Comparison of ENCODE assay signal across 8 cellular contexts in genomic region chr5:112860929-112861637, GRCh38. TPM values are rescaled to one million over a fixed set of nuclear protein-coding genes. Genes with fewer than 3 reads are reported as not detected.
DNase-seq lines count a peak whose midpoint lies in the region; ATAC-seq and TF ChIP-seq lines count a peak whose summit lies in the region.

Gene SRP19 (plus strand): TSS chr5:112861287. CDS start chr5:112861377, 90 bp downstream.

- H3K27me3 Mint-ChIP-seq in activated T-cell treated with anti-CD3 and anti-CD28 coated beads, Interleukin-2, amount 50 U/mL, for 24 hours = peaks cover 10% of the 10 kb centered on the region

- H3K27me3 ChIP-seq in esophagus (ENCODE audit: control insufficient read depth in 1 of 2, insufficient read depth in 2 of 2, low read length in 2 of 2) (no peaks in the 10 kb centered on the region), mucosa of stomach (ENCODE audit: control insufficient read depth, insufficient read depth, low read length) (no peaks in the 10 kb centered on the region)

- peak; percentile 99 for DNase-seq in DMS53 (lab: John Stamatoyannopoulos, UW)
- peak; percentile 94 for DNase-seq in KBM-7
- peak; percentile 92 for DNase-seq in activated T-cell treated with anti-CD3 and anti-CD28 coated beads, Interleukin-2, amount 50 U/mL, for 24 hours
- DNase-seq in stimulated activated CD8-positive, alpha-beta memory T cell treated with anti-CD3 and anti-CD28 coated beads, Interleukin-7, amount 100 ng/mL, for 1 hour (ENCODE audit: low read depth in 2 of 2) = peak; percentile 79 to 80

- H3K4me1 ChIP-seq in esophagus (ENCODE audit: control insufficient read depth in 2 of 2, insufficient read depth in 2 of 2, low read length in 1 of 2) = peaks cover 0 to 2% of the 10 kb centered on the region in 2 donors
- H3K4me1 ChIP-seq in mucosa of stomach (ENCODE audit: control insufficient read depth, insufficient read depth, low read length) = peaks cover 16% of the 10 kb centered on the region

- no peaks in the 10 kb centered on the region for H3K9me3 Mint-ChIP-seq in activated T-cell treated with anti-CD3 and anti-CD28 coated beads, Interleukin-2, amount 50 U/mL, for 24 hours

- H3K9me3 ChIP-seq in esophagus (ENCODE audit: control insufficient read depth in 2 of 2, insufficient read depth in 1 of 2, low read depth in 1 of 2, low read length in 1 of 2) (no peaks in the 10 kb centered on the region), mucosa of stomach (ENCODE audit: control insufficient read depth, low read length) (no peaks in the 10 kb centered on the region)

- peak; percentile 98 for ATAC-seq in GM21717 (IDR thresholded peaks at IDR 0.05; ENCODE audit: unreplicated experiment)

- peaks cover 2 to 5% of the 10 kb centered on the region in 2 donors for H3K36me3 ChIP-seq in esophagus (ENCODE audit: control insufficient read depth in 2 of 2, insufficient read depth in 2 of 2, low read length in 1 of 2)
- H3K36me3 ChIP-seq in mucosa of stomach (ENCODE audit: control insufficient read depth, insufficient read depth, low read length) = no peaks in the 10 kb centered on the region

- peaks cover 39% of the 10 kb centered on the region for H3K4me1 Mint-ChIP-seq in activated T-cell treated with anti-CD3 and anti-CD28 coated beads, Interleukin-2, amount 50 U/mL, for 24 hours (ENCODE audit: low read depth)

- peaks cover 52% of the 10 kb centered on the region for H3K36me3 Mint-ChIP-seq in activated T-cell treated with anti-CD3 and anti-CD28 coated beads, Interleukin-2, amount 50 U/mL, for 24 hours (ENCODE audit: low read depth)

- H3K4me3 Mint-ChIP-seq in activated T-cell treated with anti-CD3 and anti-CD28 coated beads, Interleukin-2, amount 50 U/mL, for 24 hours = peak within 1 kb of the TSS; percentile 97

- peak within 1 kb of the TSS; percentile 96 for H3K9ac ChIP-seq in mucosa of stomach (ENCODE audit: low read length)

- peak within 1 kb of the TSS; percentile 98 for H3K27ac Mint-ChIP-seq in activated T-cell treated with anti-CD3 and anti-CD28 coated beads, Interleukin-2, amount 50 U/mL, for 24 hours

- WGBS in esophagus, 2 donors = 1 to 2% methylated on average over 46 to 47 of the region's 47 CpGs

- in situ Hi-C loops in KBM-7 (cut with MboI; ENCODE audit: low pct_unique_long_range_greater_than_20kb, low sequenced_read_pairs) = no loop called here

- H3K4me3 ChIP-seq in esophagus (ENCODE audit: low read depth in 1 of 2, low read length in 2 of 2) (peak within 1 kb of the TSS; percentile 77 to 84), mucosa of stomach (ENCODE audit: low read length) (peak within 1 kb of the TSS; percentile 93)

- H3K27ac ChIP-seq in esophagus (ENCODE audit: low read depth in 2 of 2, low read length in 1 of 2) = peak within 1 kb of the TSS; percentile 81 to 85

TF ChIP-seq in PFSK-1, 5 proteins besides CTCF, POLR2A, EP300 and RAD21:
- TF ChIP-seq TAF1 (IDR thresholded peaks at IDR 0.05; ENCODE audit: borderline replicate concordance, insufficient read depth, low read length) (peak; percentile 87; the same call in 1 of the 2 replicates), SIN3A (IDR thresholded peaks at IDR 0.05; ENCODE audit: borderline replicate concordance, insufficient read depth, low read length) (no peak), FOXP2 (optimal IDR thresholded peaks at IDR 0.05; ENCODE audit: borderline replicate concordance, extremely low read depth, extremely low read length, insufficient read depth) (no peak), POLR2AphosphoS5 (IDR thresholded peaks at IDR 0.05; ENCODE audit: low read depth, low read length) (peak; percentile 93)
TF ChIP-seq in PFSK-1: peak in this region for 2.

RNA-seq across cellular contexts. Expression of gene SRP19, which starts in this region (rescaled TPM):
- 51.4 TPM for polyA plus RNA-seq in PFSK-1 (2012; ENCODE audit: insufficient read length, low read depth)
- polyA plus RNA-seq in esophagus = 10 to 100 TPM; 69.6 to 69.8 TPM

Comparison
In these comparisons a context has a peak if more than half of its experiments do, and no peak if none do; other contexts are left out.
1. Peak in every context shown above with its lines: DNase-seq, ATAC-seq, H3K4me3 ChIP-seq and H3K27ac ChIP-seq.